8 cellular contexts compared by ENCODE assay signal in the genomic region with DNA sequence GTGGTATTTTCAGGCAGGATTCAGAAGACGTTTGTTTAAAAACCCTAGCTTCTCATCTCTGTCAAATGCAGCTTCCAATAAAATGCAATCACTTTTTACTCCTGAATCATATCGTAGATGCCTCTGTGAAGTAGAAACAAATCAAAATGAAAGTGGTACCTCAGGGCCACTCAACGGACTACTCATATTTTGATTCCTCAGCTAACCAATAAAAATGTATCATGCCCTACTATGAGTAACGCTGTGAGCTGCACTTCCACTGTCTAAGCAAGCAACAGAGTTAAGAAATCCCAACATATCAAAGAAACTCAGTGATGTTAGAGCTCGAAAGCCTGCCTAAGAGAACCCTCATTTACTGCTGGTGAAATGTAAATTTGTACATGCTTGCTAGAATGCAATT.
A peak's percentile ranks its signal among the peaks of the same experiment; 100 is the strongest.
DNase-seq lines count a peak whose midpoint lies in the region; ATAC-seq and TF ChIP-seq lines count a peak whose summit lies in the region.

No MANE protein-coding gene starts in this region.

- no peaks in the 10 kb centered on the region for H3K27me3 Mint-ChIP-seq in naive B cell

- POLR2A ChIA-PET in RWPE1 (lab: Yijun Ruan, JAX; ENCODE audit: low non-redundant PET), result no interaction called here

- DNase-seq in RWPE1 (ENCODE audit: low spot score), result peak; percentile 11
- no peak for DNase-seq in naive B cell
- DNase-seq in iPS-NIHi7 (ENCODE audit: extremely low spot score), result no peak
- no peak for DNase-seq in NCI-H128 (lab: John Stamatoyannopoulos, UW; ENCODE audit: unreplicated experiment)
- DNase-seq in COLO829 (ENCODE audit: low spot score), result no peak
- no peak for DNase-seq in middle frontal gyrus (ENCODE audit: extremely low spot score, low spot score)

- peaks cover 48 to 61% (median 48%) of the 10 kb centered on the region in 3 donors for H3K4me1 Mint-ChIP-seq in naive B cell

- ATAC-seq in GM18502 (IDR thresholded peaks at IDR 0.05; ENCODE audit: poor library complexity, unreplicated experiment) (peak; percentile 42), HG02610 (IDR thresholded peaks at IDR 0.05; ENCODE audit: unreplicated experiment) (peak; percentile 72), naive B cell (ENCODE audit: low read depth in 2 of 2) (no peak)

- CTCF ChIA-PET in RWPE1 (lab: Yijun Ruan, JAX), result interaction anchor here (1.0 kb wide), 1 partner anchor 196 kb away, joined by 4 read pairs; no protein-coding TSS in a partner anchor

- peak overlapping the region; percentile 65 to 88 (median 80) for H3K4me3 Mint-ChIP-seq in naive B cell

- H3K27ac ChIP-seq in RWPE1, result no peak overlapping the region

- no peak for TF ChIP-seq CTCF in RWPE1 (conservative IDR thresholded peaks at IDR 0.05; ENCODE audit: low read depth)

- H3K9me3 Mint-ChIP-seq in naive B cell, result peaks cover 0 to 3% (median 0%) of the 10 kb centered on the region in 7 donors

- no peaks in the 10 kb centered on the region for H3K36me3 Mint-ChIP-seq in naive B cell

- H3K27ac Mint-ChIP-seq in naive B cell, result peak overlapping the region; percentile 74 to 94 (median 84)

Comparison
In these comparisons a context has a peak if more than half of its experiments do, and no peak if none do; other contexts are left out.
1. ATAC-seq: peak in GM18502 (single experiment) and HG02610 (single experiment); none in naive B cell (0 of 2).